ENCODE assay signal across 18 cellular contexts in genomic region chr2:175371378-175371777, GRCh38.
DNase-seq lines count a peak whose midpoint lies in the region; ATAC-seq and TF ChIP-seq lines count a peak whose summit lies in the region.
"Had no signal": no experiment of that assay in that cellular context is flagged by ENCODE, and none has a peak within 500 bp of the region (broad histone marks: within the 10 kb centered on the region; RNA-seq: fewer than 3 reads in every experiment).

No MANE protein-coding gene starts in this region.

- H3K4me2 ChIP-seq in mammary epithelial cell (ENCODE audit: insufficient read depth, low read depth, low read length), result no peak overlapping the region

- no peak for ATAC-seq in GM19463 (IDR thresholded peaks at IDR 0.05; ENCODE audit: unreplicated experiment)

- H3K79me2 ChIP-seq in mammary epithelial cell (ENCODE audit: insufficient read depth, low read length), result no peaks in the 10 kb centered on the region

- H3K4me3 ChIP-seq in esophagus muscularis mucosa (no peak overlapping the region), mammary epithelial cell (replicated peaks in 1 of 3; ENCODE audit: insufficient read depth in 1 of 3, low read depth in 2 of 3, low read length in 3 of 3) (no peak overlapping the region)

- dilution Hi-C loops in mammary epithelial cell (cut with HindIII; ENCODE audit: low sequenced_read_pairs), result no loop called here

- H3K9ac ChIP-seq in mammary epithelial cell (ENCODE audit: insufficient read depth, low read length), result no peak overlapping the region

- DNase-seq in SIG-M5 treated with dmso at 0.1 percent for 504 hours (lab: John Stamatoyannopoulos, UW; ENCODE audit: unreplicated experiment) (peak; percentile 8), SIG-M5 (lab: John Stamatoyannopoulos, UW) (no peak), NCI-H526 (lab: John Stamatoyannopoulos, UW) (peak; percentile 69 to 81), esophagus muscularis mucosa (ENCODE audit: extremely low spot score) (peak; percentile 26), AG08396 (ENCODE audit: low spot score) (no peak), mammary epithelial cell (no peak), erythroblast (lab: John Stamatoyannopoulos, UW) (no peak)
- DNase-seq: 8988T; BE2C; C1 segment of cervical spinal cord; CD4-positive, CD25-positive, alpha-beta regulatory T cell; CD8-positive, alpha-beta memory T cell; COR-L47; DMS79 treated with DMSO at 0.1 percent for 48 hours; GF-D8; H9 had no signal

- TF ChIP-seq CTCF in esophagus muscularis mucosa (IDR thresholded peaks at IDR 0.05) (no peak), mammary epithelial cell (conservative IDR thresholded peaks at IDR 0.05 in 1 of 2, IDR thresholded peaks at IDR 0.05 in 1 of 2; ENCODE audit: extremely low read depth in 1 of 2, insufficient read depth in 1 of 2, low read depth in 1 of 2, low read length in 2 of 2) (no peak)

- H3K36me3 ChIP-seq in esophagus muscularis mucosa (no peaks in the 10 kb centered on the region), mammary epithelial cell (ENCODE audit: insufficient read depth, low read length) (no peaks in the 10 kb centered on the region)
- H3K36me3 ChIP-seq: BE2C had no signal

- TF ChIP-seq POLR2A in esophagus muscularis mucosa (IDR thresholded peaks at IDR 0.05; ENCODE audit: low read depth) (no peak), erythroblast (IDR thresholded peaks at IDR 0.05; ENCODE audit: low read length) (no peak)

- CTCF ChIA-PET in mammary epithelial cell (lab: Charles Lee; ENCODE audit: low non-redundant PET), result no interaction called here

- H3K9me3 ChIP-seq in esophagus muscularis mucosa (no peaks in the 10 kb centered on the region), mammary epithelial cell (replicated peaks; ENCODE audit: insufficient read depth, low read length) (no peaks in the 10 kb centered on the region)
- H3K9me3 ChIP-seq: BE2C had no signal

- TF ChIP-seq EP300 in esophagus muscularis mucosa (IDR thresholded peaks at IDR 0.05), result no peak

- H2AFZ ChIP-seq in mammary epithelial cell (ENCODE audit: low read depth, low read length), result no peak overlapping the region

- in situ Hi-C loops in mammary epithelial cell (cut with MboI; ENCODE audit: low sequenced_read_pairs in 2 of 2), result loop anchor here (25.0 kb wide), 2 partner anchors 291 to 716 kb away; partner anchors contain the start of genes EVX2 (in 1 of the 2), HOXD12 (in 1 of the 2) and HOXD13 (in 1 of the 2)

- no TSS peak for BruUV-seq in mammary epithelial cell (replicated peaks; lab: Mats Ljungman, UMichigan)

- no peak overlapping the region for H3K27ac ChIP-seq in esophagus muscularis mucosa (replicated peaks in 1 of 4)
- H3K27ac ChIP-seq in mammary epithelial cell (ENCODE audit: insufficient read depth, low read depth, low read length), result no peak overlapping the region
- H3K27ac ChIP-seq: HL-60 had no signal

- intact Hi-C loops in esophagus muscularis mucosa (cut with DNase I) (no loop called here), mammary epithelial cell (cut with micrococcal nuclease) (no loop called here)

- H3K4me1 ChIP-seq in esophagus muscularis mucosa, result no peaks in the 10 kb centered on the region
- H3K4me1 ChIP-seq in mammary epithelial cell (ENCODE audit: insufficient read depth, low read length), result no peaks in the 10 kb centered on the region
- H3K4me1 ChIP-seq: BE2C had no signal

- H4K20me1 ChIP-seq in mammary epithelial cell (ENCODE audit: insufficient read depth, low read length), result no peaks in the 10 kb centered on the region

- H3K27me3 ChIP-seq in esophagus muscularis mucosa (peaks cover 0 to 32% (median 0%) of the 10 kb centered on the region in 4 donors), mammary epithelial cell (ENCODE audit: insufficient read depth, low read length) (peaks cover 4% of the 10 kb centered on the region)
- H3K27me3 ChIP-seq: BE2C had no signal

Comparison
In these comparisons a context has a peak if more than half of its experiments do, and no peak if none do; other contexts are left out.
1. DNase-seq: peak in SIG-M5 treated with dmso at 0.1 percent for 504 hours (single experiment), NCI-H526 (2 of 2) and esophagus muscularis mucosa (single experiment); none in SIG-M5 (single experiment), AG08396 (single experiment), mammary epithelial cell (single experiment) and erythroblast (0 of 2).